ENCODE assay signal across 21 cellular contexts in the genomic region with DNA sequence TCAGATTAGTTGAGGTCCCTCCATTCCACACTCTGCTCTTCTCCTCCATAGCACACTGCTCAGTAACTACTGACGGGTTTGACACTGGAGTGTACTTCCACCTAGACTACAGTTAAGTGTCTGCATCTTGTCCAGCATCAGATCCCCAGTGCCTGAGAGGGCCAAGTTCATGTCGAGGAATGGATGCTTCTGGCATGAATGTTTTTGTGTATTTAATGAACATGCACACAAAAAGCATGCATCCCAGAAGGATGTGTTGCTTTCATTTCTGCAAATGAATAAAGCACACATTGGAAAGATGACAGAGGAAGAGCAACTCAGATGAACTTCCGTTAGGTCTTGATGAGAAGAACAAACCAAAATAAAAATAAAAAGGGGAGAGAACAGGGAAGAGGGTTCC. TPM values are rescaled to one million over a fixed set of nuclear protein-coding genes. Genes with fewer than 3 reads are reported as not detected.
"Had no signal": no experiment of that assay in that cellular context is flagged by ENCODE, and none has a peak within 500 bp of the region (broad histone marks: within the 10 kb centered on the region; RNA-seq: fewer than 3 reads in every experiment).

No MANE protein-coding gene starts in this region.

- H3K27me3 Mint-ChIP-seq: activated B cell treated with CpG ODN at 0.5 μM for 24 hours; activated CD4-positive, alpha-beta T cell treated with anti-CD3 and anti-CD28 coated beads for 36 hours; activated naive CD4-positive, alpha-beta T cell treated with anti-CD3 and anti-CD28 coated beads, Interleukin-2, amount 50 U/mL, for 24 hours; progenitor cell of endocrine pancreas had no signal

- H3K9me3 Mint-ChIP-seq: activated B cell treated with CpG ODN at 0.5 μM for 24 hours; activated naive CD4-positive, alpha-beta T cell treated with anti-CD3 and anti-CD28 coated beads, Interleukin-2, amount 50 U/mL, for 24 hours; immature natural killer cell; mesothelial cell of epicardium; naive thymus-derived CD8-positive, alpha-beta T cell had no signal

- H3K27ac ChIP-seq: ascending aorta, breast epithelium, epithelial cell of prostate, hepatocyte, left lung, upper lobe of left lung had no signal

- H3K36me3 ChIP-seq: breast epithelium had no signal

- H3K27me3 ChIP-seq: ascending aorta, hepatocyte, left lung, upper lobe of left lung had no signal

- H3K4me1 ChIP-seq: breast epithelium had no signal

- H3K9me3 ChIP-seq: ascending aorta, breast epithelium, left lung, upper lobe of left lung had no signal

- H3K4me3 ChIP-seq: ascending aorta, breast epithelium, hepatocyte, left lung, upper lobe of left lung had no signal

- ATAC-seq: activated CD4-positive, alpha-beta T cell treated with anti-CD3 and anti-CD28 coated beads for 36 hours; left lung; naive thymus-derived CD8-positive, alpha-beta T cell had no signal

- DNase-seq: activated B cell treated with CpG ODN at 0.5 μM for 24 hours; activated CD4-positive, alpha-beta T cell treated with anti-CD3 and anti-CD28 coated beads for 36 hours; activated CD4-positive, alpha-beta T cell treated with anti-CD3 and anti-CD28 coated beads, Interleukin-2, amount 50 U/mL, for 4 hours; activated gamma-delta T cell; foreskin fibroblast; immature natural killer cell; left lung; naive thymus-derived CD8-positive, alpha-beta T cell; retina; stimulated activated CD4-positive, alpha-beta T cell treated with anti-CD3 and anti-CD28 coated beads, Interleukin-2, amount 100 ng/mL, for 48 hours; stimulated activated CD8-positive, alpha-beta memory T cell treated with anti-CD3 and anti-CD28 coated beads, Interleukin-4, amount 100 ng/mL, for 48 hours; stimulated activated naive CD4-positive, alpha-beta T cell; T1000; upper lobe of left lung had no signal

- H3K4me3 Mint-ChIP-seq: activated B cell treated with CpG ODN at 0.5 μM for 24 hours; activated CD4-positive, alpha-beta T cell treated with anti-CD3 and anti-CD28 coated beads for 36 hours; activated naive CD4-positive, alpha-beta T cell treated with anti-CD3 and anti-CD28 coated beads, Interleukin-2, amount 50 U/mL, for 24 hours; immature natural killer cell; mesothelial cell of epicardium; naive thymus-derived CD8-positive, alpha-beta T cell had no signal

- H3K27ac Mint-ChIP-seq: activated B cell treated with CpG ODN at 0.5 μM for 24 hours; activated CD4-positive, alpha-beta T cell treated with anti-CD3 and anti-CD28 coated beads for 36 hours; activated naive CD4-positive, alpha-beta T cell treated with anti-CD3 and anti-CD28 coated beads, Interleukin-2, amount 50 U/mL, for 24 hours; immature natural killer cell; mesothelial cell of epicardium; progenitor cell of endocrine pancreas had no signal

RNA-seq across cellular contexts. Expression of a gene that starts 33.7 kb away (rescaled TPM):
- total RNA-seq: naive thymus-derived CD8-positive, alpha-beta T cell had no signal
